8 cellular contexts compared by ENCODE assay signal in the genomic region with DNA sequence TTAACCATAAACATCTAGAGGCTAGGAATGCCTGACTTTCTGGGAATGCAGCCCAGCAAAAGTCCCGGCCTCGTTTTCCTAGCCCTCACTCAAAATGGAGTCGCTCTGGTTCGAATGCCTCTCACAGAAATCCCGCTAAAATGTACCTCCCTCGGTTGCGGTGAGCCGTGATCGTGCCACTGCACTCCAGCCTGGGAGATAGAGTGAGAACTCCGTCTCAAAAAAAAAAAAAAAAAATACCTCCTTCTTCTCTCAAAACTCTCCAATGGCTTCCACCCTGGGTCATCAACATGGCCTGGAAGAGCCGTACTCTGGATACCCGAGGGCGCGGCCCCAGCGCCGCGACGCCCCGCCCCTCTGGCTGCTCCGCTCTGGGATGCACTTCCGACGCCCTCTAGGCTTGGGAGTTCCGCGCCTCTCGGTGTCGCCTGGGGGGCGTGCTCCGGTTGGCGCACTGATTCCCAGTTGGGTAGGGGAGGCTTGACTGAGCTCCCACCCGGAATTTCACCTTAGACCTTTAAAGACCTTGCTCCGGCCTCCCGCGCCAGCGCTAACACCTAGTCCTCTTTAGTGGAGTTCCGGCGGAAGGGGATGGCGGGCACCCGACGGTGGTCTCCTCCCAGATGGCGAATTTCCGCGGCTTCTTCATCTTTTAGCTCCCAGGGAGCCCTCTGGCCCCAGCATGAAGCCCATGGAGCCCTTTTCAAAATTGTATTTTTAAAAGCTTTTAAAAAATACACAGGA. TPM values are rescaled to one million over a fixed set of nuclear protein-coding genes. Genes with fewer than 3 reads are reported as not detected.
DNase-seq lines count a peak whose midpoint lies in the region; ATAC-seq and TF ChIP-seq lines count a peak whose summit lies in the region.

No MANE protein-coding gene starts in this region.

- peak overlapping the region; percentile 88 for H3K18ac ChIP-seq in neuronal stem cell (ENCODE audit: low read length)

- peak overlapping the region; percentile 82 for H3K27ac ChIP-seq in neuronal stem cell (replicated peaks; ENCODE audit: low read length)

- no peak overlapping the region for H2AK5ac ChIP-seq in neuronal stem cell (ENCODE audit: low read depth, low read length)

- peak; percentile 34 for ATAC-seq in GM19463 (IDR thresholded peaks at IDR 0.05; ENCODE audit: unreplicated experiment)

- H4K91ac ChIP-seq in neuronal stem cell (ENCODE audit: low read depth, low read length, poor library complexity): no peak overlapping the region

- H3K4me3 ChIP-seq in fibroblast of the aortic adventitia (ENCODE audit: low read depth, low read length) (peak overlapping the region; percentile 62), neuronal stem cell (ENCODE audit: low read length in 2 of 2) (peak overlapping the region; percentile 32 to 84)

- peak overlapping the region; percentile 84 for H2AFZ ChIP-seq in neuronal stem cell (ENCODE audit: low read length)

- peak overlapping the region; percentile 76 for H2BK5ac ChIP-seq in neuronal stem cell (ENCODE audit: low read length)

- H3K4ac ChIP-seq in neuronal stem cell (ENCODE audit: low read length): no peak overlapping the region

- H3K4me1 ChIP-seq in neuronal stem cell (ENCODE audit: control insufficient read depth in 2 of 2, insufficient read depth in 1 of 2, low read depth in 1 of 2, low read length in 2 of 2): no peaks in the 10 kb centered on the region

- no peaks in the 10 kb centered on the region for H3K27me3 ChIP-seq in neuronal stem cell (ENCODE audit: control insufficient read depth in 3 of 3, insufficient read depth in 3 of 3, low read depth in 1 of 3, low read length in 3 of 3)

- no peak overlapping the region for H4K8ac ChIP-seq in neuronal stem cell (ENCODE audit: low read depth, low read length)

- no peak overlapping the region for H2BK12ac ChIP-seq in neuronal stem cell (ENCODE audit: low read length)

- DNase-seq in AG09319 (ENCODE audit: extremely low read depth, low read depth) (no peak), NCI-H774 (lab: John Stamatoyannopoulos, UW) (peak; percentile 51), fibroblast of the aortic adventitia (ENCODE audit: low read depth) (peak; percentile 16), neuronal stem cell (ENCODE audit: low spot score) (peak; percentile 64), NCI-H1048 (lab: John Stamatoyannopoulos, UW) (no peak), GM19238 (ENCODE audit: insufficient read length, low spot score) (no peak)
- DNase-seq in activated CD8-positive, alpha-beta memory T cell treated with anti-CD3 and anti-CD28 coated beads, Interleukin-2, amount 50 U/mL, for 48 hours: peak; percentile 84

- H3K9ac ChIP-seq in neuronal stem cell (ENCODE audit: low read depth, low read length, poor library complexity): no peak overlapping the region

- H2BK15ac ChIP-seq in neuronal stem cell (ENCODE audit: low read length): no peak overlapping the region

- peak overlapping the region; percentile 31 for H3K4me2 ChIP-seq in neuronal stem cell (ENCODE audit: insufficient read depth, low read length, poor library complexity, severe bottlenecking)

- H3K36me3 ChIP-seq in neuronal stem cell (replicated peaks in 1 of 2; ENCODE audit: control insufficient read depth in 2 of 2, insufficient read depth in 2 of 2, low read length in 2 of 2): peaks cover 4 to 14% of the 10 kb centered on the region in 2 donors

- TF ChIP-seq CTCF in AG09319 (IDR thresholded peaks at IDR 0.05; ENCODE audit: low read depth, low read length): peak; percentile 7; the same call in 1 of the 2 replicates
- TF ChIP-seq CTCF in fibroblast of the aortic adventitia (IDR thresholded peaks at IDR 0.05; ENCODE audit: insufficient read depth, low read length): no peak

- H3K79me1 ChIP-seq in neuronal stem cell (ENCODE audit: low read depth, low read length): no peaks in the 10 kb centered on the region

- H3K23ac ChIP-seq in neuronal stem cell (ENCODE audit: low read depth, low read length, poor library complexity): no peak overlapping the region

- H2BK120ac ChIP-seq in neuronal stem cell (ENCODE audit: low read depth, low read length): no peak overlapping the region

- WGBS in neuronal stem cell (ENCODE audit: extremely low coverage in 2 of 2, insufficient read length in 2 of 2, insufficient replicate concordance in 1 of 2), 2 donors: no CpG with 5 or more reads among the region's 42 CpGs

- H3K9me3 ChIP-seq in neuronal stem cell (replicated peaks in 1 of 2; ENCODE audit: control insufficient read depth in 2 of 2, insufficient read depth in 1 of 2, low read depth in 1 of 2, low read length in 2 of 2): no peaks in the 10 kb centered on the region

- no peak overlapping the region for H3K14ac ChIP-seq in neuronal stem cell (ENCODE audit: low read length)

RNA-seq across cellular contexts. Expression of a gene that starts 12.3 kb away (rescaled TPM):
- total RNA-seq in fibroblast of the aortic adventitia (ENCODE audit: low replicate concordance): 32.7 and 50.3 TPM in 2 replicates
- 47.8 TPM for polyA plus RNA-seq in neuronal stem cell (2013, experiment 1 of 2)
- polyA plus RNA-seq in neuronal stem cell (2013, experiment 2 of 2): 44.3 TPM

RNA-seq across cellular contexts. Expression of a gene that starts 46.3 kb away (rescaled TPM):
- 4.1 and 10.0 TPM in 2 replicates for total RNA-seq in fibroblast of the aortic adventitia (ENCODE audit: low replicate concordance)
- 18.0 TPM for polyA plus RNA-seq in neuronal stem cell (2013, experiment 1 of 2)
- polyA plus RNA-seq in neuronal stem cell (2013, experiment 2 of 2): 16.9 TPM

RNA-seq across cellular contexts. Expression of a gene that starts 50.3 kb away (rescaled TPM):
- total RNA-seq in fibroblast of the aortic adventitia (ENCODE audit: low replicate concordance): not detected in 2 replicates
- 0.04 TPM for polyA plus RNA-seq in neuronal stem cell (2013, experiment 1 of 2)
- polyA plus RNA-seq in neuronal stem cell (2013, experiment 2 of 2): 0.04 TPM

Comparison
In these comparisons a context has a peak if more than half of its experiments do, and no peak if none do; other contexts are left out.
1. DNase-seq: peak in NCI-H774 (single experiment), activated CD8-positive, alpha-beta memory T cell treated with anti-CD3 and anti-CD28 coated beads, Interleukin-2, amount 50 U/mL, for 48 hours (single experiment), fibroblast of the aortic adventitia (single experiment) and neuronal stem cell (single experiment); none in AG09319 (single experiment), NCI-H1048 (single experiment) and GM19238 (single experiment).